Comparison of ENCODE assay signal across 11 cellular contexts in the genomic region with DNA sequence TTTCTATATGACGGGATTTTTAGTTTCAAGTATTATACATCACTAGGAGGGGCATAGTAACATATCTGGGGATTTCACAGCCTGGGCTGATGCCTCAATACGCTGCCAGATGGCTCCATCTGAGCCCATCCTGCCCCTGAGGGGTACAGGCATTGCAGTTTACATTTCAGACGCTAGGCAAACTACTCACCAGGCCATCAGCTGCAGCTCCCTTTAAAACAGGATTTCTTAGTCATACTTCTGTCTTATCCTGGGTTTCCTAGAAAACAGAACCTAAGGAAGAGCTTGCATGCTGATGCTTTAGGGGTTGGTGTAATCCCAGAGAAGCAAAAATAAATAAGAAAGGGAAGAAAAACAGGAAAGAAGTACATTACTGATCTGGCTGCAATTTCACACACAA.
DNase-seq lines count a peak whose midpoint lies in the region; ATAC-seq, FAIRE-seq and TF ChIP-seq lines count a peak whose summit lies in the region.
"Had no signal": no experiment of that assay in that cellular context is flagged by ENCODE, and none has a peak within 500 bp of the region (broad histone marks: within the 10 kb centered on the region; RNA-seq: fewer than 3 reads in every experiment).

No MANE protein-coding gene starts in this region.

- no peak for FAIRE-seq in astrocyte (lab: Jason Lieb, UNC)

- no peak overlapping the region for H3K27ac Mint-ChIP-seq in astrocyte (ENCODE audit: unreplicated experiment)
- H3K27ac Mint-ChIP-seq: activated naive CD4-positive, alpha-beta T cell treated with anti-CD3 and anti-CD28 coated beads, Interleukin-2, amount 50 U/mL, for 72 hours had no signal

- TF ChIP-seq EP300 in esophagus muscularis mucosa (IDR thresholded peaks at IDR 0.05), result no peak

- H3K36me3 Mint-ChIP-seq in astrocyte (ENCODE audit: low read depth, unreplicated experiment), result no peaks in the 10 kb centered on the region

- H3K9me3 Mint-ChIP-seq in astrocyte (ENCODE audit: unreplicated experiment), result no peaks in the 10 kb centered on the region
- H3K9me3 Mint-ChIP-seq: activated naive CD4-positive, alpha-beta T cell treated with anti-CD3 and anti-CD28 coated beads, Interleukin-2, amount 50 U/mL, for 72 hours had no signal

- no peaks in the 10 kb centered on the region for H3K27me3 Mint-ChIP-seq in astrocyte (ENCODE audit: low read depth, unreplicated experiment)

- H3K36me3 ChIP-seq in astrocyte (ENCODE audit: insufficient read depth, low read length) (no peaks in the 10 kb centered on the region), hepatocyte (replicated peaks; ENCODE audit: insufficient read depth, low read depth) (no peaks in the 10 kb centered on the region), esophagus muscularis mucosa (no peaks in the 10 kb centered on the region)

- H4K20me1 ChIP-seq in astrocyte (ENCODE audit: insufficient read depth, low read length) (no peaks in the 10 kb centered on the region), hepatocyte (ENCODE audit: insufficient read depth, poor library complexity, severe bottlenecking) (no peaks in the 10 kb centered on the region)

- TF ChIP-seq CTCF in AG04450 (IDR thresholded peaks at IDR 0.05; ENCODE audit: low read depth, low read length) (peak; percentile 25), HFF-Myc (IDR thresholded peaks at IDR 0.05; ENCODE audit: low read depth, low read length, missing control alignments) (peak; percentile 40), astrocyte (IDR thresholded peaks at IDR 0.05; ENCODE audit: insufficient read depth, low read depth, low read length) (peak; percentile 15), hepatocyte (IDR thresholded peaks at IDR 0.05; ENCODE audit: poor library complexity) (no peak), GM13977 (IDR thresholded peaks at IDR 0.05; ENCODE audit: extremely low read depth, insufficient read depth, missing control alignments) (no peak), esophagus muscularis mucosa (IDR thresholded peaks at IDR 0.05) (no peak)

- no peaks in the 10 kb centered on the region for H3K79me2 ChIP-seq in astrocyte (ENCODE audit: insufficient read depth, low read length)
- no peaks in the 10 kb centered on the region for H3K79me2 ChIP-seq in hepatocyte

- no peaks in the 10 kb centered on the region for H3K4me1 ChIP-seq in astrocyte (ENCODE audit: insufficient read depth, low read length)
- no peaks in the 10 kb centered on the region for H3K4me1 ChIP-seq in hepatocyte (ENCODE audit: insufficient read depth)
- H3K4me1 ChIP-seq in esophagus muscularis mucosa, result no peaks in the 10 kb centered on the region

- no peak for ATAC-seq in HG03108 (IDR thresholded peaks at IDR 0.05; ENCODE audit: unreplicated experiment)
- ATAC-seq: activated naive CD4-positive, alpha-beta T cell treated with anti-CD3 and anti-CD28 coated beads, Interleukin-2, amount 50 U/mL, for 72 hours; right cardiac atrium had no signal

- intact Hi-C loops in esophagus muscularis mucosa (cut with DNase I), result no loop called here

- DNase-seq in AG04450 (ENCODE audit: low read depth, low spot score), result no peak
- peak; percentile 11 for DNase-seq in HFF-Myc (ENCODE audit: extremely low read depth, low read depth)
- peak; percentile 2 for DNase-seq in astrocyte (ENCODE audit: low read depth)
- DNase-seq in hepatocyte (ENCODE audit: low spot score), result peak; percentile 12
- no peak for DNase-seq in GM13977 (ENCODE audit: low spot score)
- DNase-seq in esophagus muscularis mucosa (ENCODE audit: extremely low spot score), result no peak
- DNase-seq in stimulated activated CD8-positive, alpha-beta memory T cell treated with anti-CD3 and anti-CD28 coated beads, Interleukin-4, amount 100 ng/mL, for 48 hours, result no peak
- DNase-seq: NCI-H1417 treated with DMSO at 0.1 percent for 48 hours, right cardiac atrium had no signal

- no peak overlapping the region for H3K27ac ChIP-seq in AG04450 (ENCODE audit: low read depth, low read length)
- no peak overlapping the region for H3K27ac ChIP-seq in astrocyte (ENCODE audit: low read depth, low read length)
- no peak overlapping the region for H3K27ac ChIP-seq in hepatocyte
- H3K27ac ChIP-seq in esophagus muscularis mucosa (replicated peaks in 1 of 4), result no peak overlapping the region

- H2AFZ ChIP-seq in astrocyte (ENCODE audit: low read depth, low read length) (no peak overlapping the region), hepatocyte (no peak overlapping the region)

- in situ Hi-C loops in GM13977 (cut with MboI; ENCODE audit: low pct_unique_long_range_greater_than_20kb, low sequenced_read_pairs, unreplicated experiment), result no loop called here

- no peak overlapping the region for H3K4me3 Mint-ChIP-seq in astrocyte (ENCODE audit: unreplicated experiment)

- CTCF ChIA-PET in AG04450 (lab: Charles Lee), result interaction anchor here (0.7 to 1.4 kb wide), 3 partner anchors 319 to 634 kb away, joined by 3 to 7 read pairs (median 3); no protein-coding TSS in a partner anchor

- H3K4me2 ChIP-seq in astrocyte (ENCODE audit: low read length) (no peak overlapping the region), hepatocyte (no peak overlapping the region)

- POLR2A ChIA-PET in AG04450 (lab: Yijun Ruan, JAX), result no interaction called here

- WGBS in hepatocyte (ENCODE audit: low lambda C conversion rate, missing lambda C conversion rate), result 62% methylated on average over 3 of the region's 3 CpGs
- 88% methylated on average over 3 of the region's 3 CpGs for WGBS in esophagus muscularis mucosa

- no peaks in the 10 kb centered on the region for H3K9me2 ChIP-seq in hepatocyte (replicated peaks; ENCODE audit: insufficient read depth)

- no peaks in the 10 kb centered on the region for H3K4me1 Mint-ChIP-seq in astrocyte (ENCODE audit: low read depth, unreplicated experiment)

- H3K27me3 ChIP-seq in AG04450 (ENCODE audit: control insufficient read depth, insufficient read depth, low read length), result no peaks in the 10 kb centered on the region
- H3K27me3 ChIP-seq in astrocyte (ENCODE audit: insufficient read depth, low read length), result no peaks in the 10 kb centered on the region
- no peaks in the 10 kb centered on the region for H3K27me3 ChIP-seq in hepatocyte
- H3K27me3 ChIP-seq in esophagus muscularis mucosa, result no peaks in the 10 kb centered on the region

- no peak overlapping the region for H3K9ac ChIP-seq in astrocyte (ENCODE audit: low read length)

- no peak for TF ChIP-seq POLR2A in esophagus muscularis mucosa (IDR thresholded peaks at IDR 0.05; ENCODE audit: low read depth)

- H3K9me3 ChIP-seq in AG04450 (ENCODE audit: control insufficient read depth, insufficient read depth, low read length) (no peaks in the 10 kb centered on the region), astrocyte (ENCODE audit: insufficient read depth, low read depth, low read length) (no peaks in the 10 kb centered on the region), hepatocyte (ENCODE audit: low read depth) (no peaks in the 10 kb centered on the region), esophagus muscularis mucosa (no peaks in the 10 kb centered on the region)

- H3K4me3 ChIP-seq in AG04450 (ENCODE audit: low read depth, low read length) (no peak overlapping the region), HFF-Myc (replicated peaks; ENCODE audit: low read depth, low read length) (no peak overlapping the region), astrocyte (ENCODE audit: insufficient read depth, low read depth, low read length) (no peak overlapping the region), hepatocyte (no peak overlapping the region), esophagus muscularis mucosa (no peak overlapping the region)

Comparison
In these comparisons a context has a peak if more than half of its experiments do, and no peak if none do; other contexts are left out.
1. DNase-seq: peak in HFF-Myc (single experiment), astrocyte (single experiment) and hepatocyte (single experiment); none in AG04450 (single experiment), GM13977 (single experiment), esophagus muscularis mucosa (single experiment) and stimulated activated CD8-positive, alpha-beta memory T cell treated with anti-CD3 and anti-CD28 coated beads, Interleukin-4, amount 100 ng/mL, for 48 hours (single experiment).
2. CTCF ChIP-seq: peak in AG04450 (single experiment), HFF-Myc (single experiment) and astrocyte (single experiment); none in hepatocyte (single experiment), GM13977 (single experiment) and esophagus muscularis mucosa (0 of 3).